Comparison of ENCODE assay signal across 15 cellular contexts in genomic region chr17:10088444-10088843, GRCh38.
"Had no signal": no experiment of that assay in that cellular context is flagged by ENCODE, and none has a peak within 500 bp of the region (broad histone marks: within the 10 kb centered on the region; RNA-seq: fewer than 3 reads in every experiment).

No MANE protein-coding gene starts in this region.

- H3K4me3 Mint-ChIP-seq: activated CD8-positive, alpha-beta T cell treated with anti-CD3 and anti-CD28 coated beads, Interleukin-2, amount 10 ng/mL, durations not matched to agents 7 days and 5 days; activated T-cell treated with anti-CD3 and anti-CD28 coated beads, Interleukin-2, amount 50 U/mL, for 72 hours; memory B cell; natural killer cell treated with Interleukin-12 subunit alpha and Interleukin-12 subunit beta and Interleukin-15 and Interleukin-18, amount 100 ng/mL, for 72 hours; WTC11 had no signal

- H3K9me3 ChIP-seq: prostate gland had no signal

- H3K27me3 Mint-ChIP-seq: natural killer cell treated with Interleukin-12 subunit alpha and Interleukin-12 subunit beta and Interleukin-15 and Interleukin-18, amount 100 ng/mL, for 72 hours had no signal

- ATAC-seq: activated CD8-positive, alpha-beta T cell treated with anti-CD3 and anti-CD28 coated beads, Interleukin-2, amount 10 ng/mL, durations not matched to agents 7 days and 5 days; activated naive CD4-positive, alpha-beta T cell treated with anti-CD3 and anti-CD28 coated beads, Interleukin-2, amount 50 U/mL, for 72 hours; activated T-cell treated with anti-CD3 and anti-CD28 coated beads, Interleukin-2, amount 50 U/mL, for 72 hours; left lobe of liver; natural killer cell treated with Interleukin-12 subunit alpha and Interleukin-12 subunit beta and Interleukin-15 and Interleukin-18, amount 100 ng/mL, for 72 hours; sciatic nerve; WTC11 had no signal

- H3K4me1 ChIP-seq: prostate gland had no signal

- H3K27ac Mint-ChIP-seq: activated CD8-positive, alpha-beta T cell treated with anti-CD3 and anti-CD28 coated beads, Interleukin-2, amount 10 ng/mL, durations not matched to agents 7 days and 5 days; activated naive CD4-positive, alpha-beta T cell treated with anti-CD3 and anti-CD28 coated beads, Interleukin-2, amount 50 U/mL, for 72 hours; activated T-cell treated with anti-CD3 and anti-CD28 coated beads, Interleukin-2, amount 50 U/mL, for 72 hours; memory B cell; WTC11 had no signal

- DNase-seq: activated CD4-positive, alpha-beta T cell treated with anti-CD3 and anti-CD28 coated beads for 48 hours; activated CD8-positive, alpha-beta memory T cell treated with anti-CD3 and anti-CD28 coated beads, Interleukin-2, amount 50 U/mL, for 4 hours; activated CD8-positive, alpha-beta T cell treated with anti-CD3 and anti-CD28 coated beads, Interleukin-2, amount 10 ng/mL, durations not matched to agents 7 days and 5 days; activated gamma-delta T cell; activated T-cell treated with anti-CD3 and anti-CD28 coated beads, Interleukin-2, amount 50 U/mL, for 72 hours; caudate nucleus; stimulated activated CD4-positive, alpha-beta T cell treated with anti-CD3 and anti-CD28 coated beads, Interleukin-1b, Interleukin-23, amount 100 ng/mL, for 48 hours; T-helper 2 cell had no signal

- H3K27ac ChIP-seq: prostate gland had no signal

- H3K36me3 Mint-ChIP-seq: memory B cell had no signal

- H3K4me3 ChIP-seq: prostate gland had no signal

- H3K36me3 ChIP-seq: prostate gland had no signal
